9 cellular contexts compared by ENCODE assay signal in the genomic region with DNA sequence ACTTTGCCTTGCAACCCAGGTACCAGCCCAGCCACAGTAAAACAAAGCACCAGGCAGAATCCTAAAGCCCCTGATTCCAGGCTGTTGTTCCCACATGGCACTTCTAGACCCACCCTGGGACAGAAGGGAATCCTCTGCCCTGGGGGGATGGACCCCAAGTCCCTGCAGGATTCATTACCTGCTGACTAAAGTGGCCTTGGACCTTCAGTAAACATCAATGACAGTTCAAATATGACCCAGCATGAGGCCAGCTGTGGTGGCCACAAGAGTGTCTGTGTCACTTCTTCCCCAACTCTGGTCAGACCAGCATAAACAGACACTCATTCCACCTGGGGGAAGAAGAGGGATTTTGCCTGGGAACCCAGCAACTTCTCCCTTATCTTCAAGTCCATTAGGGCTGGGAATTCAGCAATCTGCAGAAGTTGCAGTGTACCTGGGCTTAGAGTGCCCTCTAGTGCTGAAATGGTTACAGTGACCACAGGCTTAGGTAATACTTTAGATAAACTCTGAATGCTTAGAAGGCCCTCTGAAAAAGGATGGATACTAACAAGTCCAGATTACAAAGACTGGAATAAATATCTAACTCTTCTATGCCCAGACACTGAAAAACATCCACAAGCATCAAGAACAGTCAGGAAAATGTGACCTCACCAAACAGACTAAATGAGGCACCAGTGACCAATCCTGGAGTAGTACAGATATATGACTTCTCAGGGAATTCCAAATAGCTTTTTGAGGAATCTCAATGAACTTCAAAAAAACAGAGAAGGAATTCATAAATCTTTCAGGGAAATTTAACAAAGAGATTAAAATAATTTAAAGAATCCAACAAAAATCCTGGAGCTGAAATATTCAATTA.
DNase-seq lines count a peak whose midpoint lies in the region; ATAC-seq and TF ChIP-seq lines count a peak whose summit lies in the region.
"Had no signal": no experiment of that assay in that cellular context is flagged by ENCODE, and none has a peak within 500 bp of the region (broad histone marks: within the 10 kb centered on the region; RNA-seq: fewer than 3 reads in every experiment).

No MANE protein-coding gene starts in this region.

- no peak overlapping the region for H3K4me3 Mint-ChIP-seq in activated T-helper 1 cell treated with anti-CD3 and anti-CD28 coated beads, Interleukin-12 subunit alpha, Interleukin-12 subunit beta, Interleukin-2, Interleukin-4 antibody, amounts not matched to agents 30 ng/mL and 10 ng/mL and 1 ng/mL, durations not matched to agents 14 hours and 24 hours and 36 hours
- H3K4me3 Mint-ChIP-seq: central memory CD8-positive, alpha-beta T cell had no signal

- H3F3A ChIP-seq in DOHH2 (ENCODE audit: control insufficient read depth, insufficient read depth): no peaks in the 10 kb centered on the region

- no peak overlapping the region for H3K27ac Mint-ChIP-seq in activated T-helper 1 cell treated with anti-CD3 and anti-CD28 coated beads, Interleukin-12 subunit alpha, Interleukin-12 subunit beta, Interleukin-2, Interleukin-4 antibody, amounts not matched to agents 30 ng/mL and 10 ng/mL and 1 ng/mL, durations not matched to agents 14 hours and 24 hours and 36 hours

- no peaks in the 10 kb centered on the region for H3K36me3 Mint-ChIP-seq in activated T-helper 1 cell treated with anti-CD3 and anti-CD28 coated beads, Interleukin-12 subunit alpha, Interleukin-12 subunit beta, Interleukin-2, Interleukin-4 antibody, amounts not matched to agents 30 ng/mL and 10 ng/mL and 1 ng/mL, durations not matched to agents 14 hours and 24 hours and 36 hours (ENCODE audit: low read depth)

- H3K9me3 Mint-ChIP-seq in activated T-helper 1 cell treated with anti-CD3 and anti-CD28 coated beads, Interleukin-12 subunit alpha, Interleukin-12 subunit beta, Interleukin-2, Interleukin-4 antibody, amounts not matched to agents 30 ng/mL and 10 ng/mL and 1 ng/mL, durations not matched to agents 14 hours and 24 hours and 36 hours: no peaks in the 10 kb centered on the region
- H3K9me3 Mint-ChIP-seq: central memory CD8-positive, alpha-beta T cell had no signal

- H3K27me3 Mint-ChIP-seq in activated T-helper 1 cell treated with anti-CD3 and anti-CD28 coated beads, Interleukin-12 subunit alpha, Interleukin-12 subunit beta, Interleukin-2, Interleukin-4 antibody, amounts not matched to agents 30 ng/mL and 10 ng/mL and 1 ng/mL, durations not matched to agents 14 hours and 24 hours and 36 hours (ENCODE audit: insufficient read depth): no peaks in the 10 kb centered on the region
- H3K27me3 Mint-ChIP-seq: central memory CD8-positive, alpha-beta T cell had no signal

- H4K20me1 ChIP-seq in DOHH2 (ENCODE audit: control insufficient read depth, insufficient read depth, low read depth, low read length): peaks cover 7% of the 10 kb centered on the region; the same call in 1 of the 2 replicates

- H3K4me1 ChIP-seq in DOHH2 (ENCODE audit: control insufficient read depth, low read length) (peaks cover 4% of the 10 kb centered on the region; the same call in 1 of the 2 replicates), right atrium auricular region (peaks cover 0 to 7% of the 10 kb centered on the region in 2 donors)

- H3K4me2 ChIP-seq in DOHH2 (ENCODE audit: low read length): no peak overlapping the region

- no peaks in the 10 kb centered on the region for H3K9me2 ChIP-seq in DOHH2 (replicated peaks; ENCODE audit: control insufficient read depth, low read length)

- ATAC-seq in GM19455 (IDR thresholded peaks at IDR 0.05; ENCODE audit: unreplicated experiment) (peak; percentile 90), HG03457 (IDR thresholded peaks at IDR 0.05; ENCODE audit: unreplicated experiment) (peak; percentile 92)

- H3K36me3 ChIP-seq in DOHH2 (ENCODE audit: control insufficient read depth, low read length) (peaks cover 9% of the 10 kb centered on the region), right atrium auricular region (peaks cover 4% of the 10 kb centered on the region)

- H3K9me3 ChIP-seq in DOHH2 (ENCODE audit: control insufficient read depth, insufficient read depth, low read length) (no peaks in the 10 kb centered on the region), right atrium auricular region (no peaks in the 10 kb centered on the region)

- peak; percentile 54 for DNase-seq in NCI-H526 treated with DMSO at 0.1 percent for 48 hours (lab: John Stamatoyannopoulos, UW)
- DNase-seq in activated T-helper 1 cell treated with anti-CD3 and anti-CD28 coated beads, Interleukin-12 subunit alpha, Interleukin-12 subunit beta, Interleukin-2, Interleukin-4 antibody, amounts not matched to agents 30 ng/mL and 10 ng/mL and 1 ng/mL, durations not matched to agents 14 hours and 24 hours and 36 hours (ENCODE audit: low spot score): peak; percentile 9
- DNase-seq in right atrium auricular region (ENCODE audit: low spot score): no peak
- peak; percentile 7 for DNase-seq in stimulated activated CD4-positive, alpha-beta T cell treated with anti-CD3 and anti-CD28 coated beads, Interleukin-12 subunit alpha, Interleukin-12 subunit beta, amount 100 ng/mL, for 4 hours
- no peak for DNase-seq in NCI-H1048 (lab: John Stamatoyannopoulos, UW)

- no peak overlapping the region for H3K27ac ChIP-seq in DOHH2 (ENCODE audit: low read depth, low read length)
- H3K27ac ChIP-seq in right atrium auricular region: no peak overlapping the region

- no peaks in the 10 kb centered on the region for H3K79me2 ChIP-seq in DOHH2 (ENCODE audit: control insufficient read depth, low read length)

- TF ChIP-seq CTCF in DOHH2 (IDR thresholded peaks at IDR 0.05; ENCODE audit: low read depth, low read length, poor library complexity, severe bottlenecking): peak; percentile 96
- TF ChIP-seq CTCF in right atrium auricular region (IDR thresholded peaks at IDR 0.05): peak; percentile 46 to 72

- H3K4me1 Mint-ChIP-seq in activated T-helper 1 cell treated with anti-CD3 and anti-CD28 coated beads, Interleukin-12 subunit alpha, Interleukin-12 subunit beta, Interleukin-2, Interleukin-4 antibody, amounts not matched to agents 30 ng/mL and 10 ng/mL and 1 ng/mL, durations not matched to agents 14 hours and 24 hours and 36 hours (ENCODE audit: low read depth): no peaks in the 10 kb centered on the region

- no peaks in the 10 kb centered on the region for H3K27me3 ChIP-seq in DOHH2 (ENCODE audit: control insufficient read depth, low read length)
- H3K27me3 ChIP-seq in right atrium auricular region: no peaks in the 10 kb centered on the region

- H3K4me3 ChIP-seq in DOHH2 (ENCODE audit: low read length) (no peak overlapping the region), right atrium auricular region (no peak overlapping the region)

- intact Hi-C loops in activated T-helper 1 cell treated with anti-CD3 and anti-CD28 coated beads, Interleukin-12 subunit alpha, Interleukin-12 subunit beta, Interleukin-2, Interleukin-4 antibody, amounts not matched to agents 30 ng/mL and 10 ng/mL and 1 ng/mL, durations not matched to agents 14 hours and 24 hours and 36 hours (cut with micrococcal nuclease): loop anchor here (1.0 to 5.0 kb wide), 5 partner anchors 348 to 1157 kb away; a partner anchor contains a TSS

Comparison
In these comparisons a context has a peak if more than half of its experiments do, and no peak if none do; other contexts are left out.
1. DNase-seq: peak in NCI-H526 treated with DMSO at 0.1 percent for 48 hours (single experiment), activated T-helper 1 cell treated with anti-CD3 and anti-CD28 coated beads, Interleukin-12 subunit alpha, Interleukin-12 subunit beta, Interleukin-2, Interleukin-4 antibody, amounts not matched to agents 30 ng/mL and 10 ng/mL and 1 ng/mL, durations not matched to agents 14 hours and 24 hours and 36 hours (single experiment) and stimulated activated CD4-positive, alpha-beta T cell treated with anti-CD3 and anti-CD28 coated beads, Interleukin-12 subunit alpha, Interleukin-12 subunit beta, amount 100 ng/mL, for 4 hours (single experiment); none in right atrium auricular region (single experiment) and NCI-H1048 (single experiment).